19 cellular contexts compared by ENCODE assay signal in the genomic region with DNA sequence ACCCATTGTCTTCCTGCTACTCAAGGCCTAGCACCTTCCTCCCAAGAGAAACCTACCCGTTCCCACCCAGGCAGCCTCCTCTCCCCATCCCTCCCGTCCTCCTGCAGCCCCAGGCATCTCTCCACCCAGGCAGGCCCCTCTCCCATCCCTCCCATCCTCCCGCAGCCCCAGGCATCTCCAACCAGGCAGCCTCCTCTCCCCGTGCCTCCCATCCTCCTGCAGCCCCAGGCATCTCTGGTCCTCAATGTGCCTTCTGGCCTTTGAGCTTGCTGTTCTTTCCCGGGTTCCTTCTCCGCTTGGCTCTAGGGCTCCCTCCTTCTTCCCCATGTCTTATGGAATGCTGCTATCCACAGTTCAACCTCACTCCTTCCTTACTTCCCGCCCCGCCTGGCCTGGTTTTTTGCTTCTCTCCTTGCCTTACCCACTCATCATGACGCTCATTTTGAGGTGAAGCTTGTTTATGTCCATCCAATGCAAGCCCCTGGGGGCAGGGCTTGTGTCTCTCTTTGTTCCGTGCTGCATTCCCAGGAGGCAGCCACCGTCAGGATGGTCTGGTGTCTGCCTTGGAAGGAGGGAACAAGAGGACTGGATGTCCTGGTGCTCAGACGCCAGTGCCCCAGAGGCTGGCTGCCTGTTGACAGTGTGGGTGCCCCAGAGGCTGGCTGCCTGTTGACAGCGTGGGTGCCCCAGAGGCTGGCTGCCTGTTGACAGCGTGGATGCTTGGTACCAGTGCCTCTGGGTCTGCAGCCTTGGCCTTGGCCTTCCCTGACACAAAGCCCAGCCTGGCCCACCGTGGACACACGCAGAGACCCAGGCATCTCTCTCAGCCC.
A peak's percentile ranks its signal among the peaks of the same experiment; 100 is the strongest.
DNase-seq lines count a peak whose midpoint lies in the region; ATAC-seq and TF ChIP-seq lines count a peak whose summit lies in the region.
"Had no signal": no experiment of that assay in that cellular context is flagged by ENCODE, and none has a peak within 500 bp of the region (broad histone marks: within the 10 kb centered on the region; RNA-seq: fewer than 3 reads in every experiment).

No MANE protein-coding gene starts in this region.

- TF ChIP-seq CTCF in GM23338 (conservative IDR thresholded peaks at IDR 0.05; ENCODE audit: low read depth in 2 of 2): no peak
- TF ChIP-seq CTCF in esophagus muscularis mucosa (IDR thresholded peaks at IDR 0.05): no peak
- no peak for TF ChIP-seq CTCF in sigmoid colon (IDR thresholded peaks at IDR 0.05)

- TF ChIP-seq POLR2A in esophagus muscularis mucosa (IDR thresholded peaks at IDR 0.05; ENCODE audit: low read depth) (no peak), sigmoid colon (IDR thresholded peaks at IDR 0.05) (no peak)

- intact Hi-C loops in esophagus muscularis mucosa (cut with DNase I): no loop called here
- intact Hi-C loops in sigmoid colon (cut with DNase I): no loop called here

- H3K27ac ChIP-seq in GM23338 (ENCODE audit: low read depth) (no peak overlapping the region), esophagus muscularis mucosa (replicated peaks in 1 of 4) (no peak overlapping the region), sigmoid colon (no peak overlapping the region)
- H3K27ac ChIP-seq: GM23248, neural progenitor cell had no signal

- H3K9me3 ChIP-seq in esophagus muscularis mucosa (no peaks in the 10 kb centered on the region), sigmoid colon (no peaks in the 10 kb centered on the region)
- H3K9me3 ChIP-seq: MG63, mucosa of descending colon had no signal

- no peaks in the 10 kb centered on the region for H4K20me1 ChIP-seq in GM23338 (replicated peaks; ENCODE audit: insufficient read depth)

- no peak overlapping the region for H3K27ac Mint-ChIP-seq in GM23338
- H3K27ac Mint-ChIP-seq in activated naive CD4-positive, alpha-beta T cell treated with anti-CD3 and anti-CD28 coated beads, Interleukin-2, amount 10 ng/mL, durations not matched to agents 7 days and 5 days: no peak overlapping the region
- H3K27ac Mint-ChIP-seq: activated naive CD4-positive, alpha-beta T cell treated with anti-CD3 and anti-CD28 coated beads, Interleukin-2, amount 50 U/mL, for 72 hours; CD8-positive, alpha-beta memory T cell; stimulated activated effector memory CD8-positive, alpha-beta T cell treated with anti-CD3 and anti-CD28 coated beads, Interleukin-12 subunit alpha, Interleukin-12 subunit beta, amount 100 ng/mL, for 72 hours had no signal

- ATAC-seq in GM23338: peak; percentile 24; the same call in 1 of the 3 replicates
- ATAC-seq: activated naive CD4-positive, alpha-beta T cell treated with anti-CD3 and anti-CD28 coated beads, Interleukin-2, amount 50 U/mL, for 72 hours; activated T-cell treated with anti-CD3 and anti-CD28 coated beads, Interleukin-2, amount 50 U/mL, for 4 hours; GM12878; left lobe of liver; mucosa of descending colon; stimulated activated effector memory CD8-positive, alpha-beta T cell treated with anti-CD3 and anti-CD28 coated beads, Interleukin-12 subunit alpha, Interleukin-12 subunit beta, amount 100 ng/mL, for 72 hours had no signal

- H3K9me3 Mint-ChIP-seq in GM23338: no peaks in the 10 kb centered on the region
- H3K9me3 Mint-ChIP-seq in activated naive CD4-positive, alpha-beta T cell treated with anti-CD3 and anti-CD28 coated beads, Interleukin-2, amount 10 ng/mL, durations not matched to agents 7 days and 5 days: no peaks in the 10 kb centered on the region
- H3K9me3 Mint-ChIP-seq: activated naive CD4-positive, alpha-beta T cell treated with anti-CD3 and anti-CD28 coated beads, Interleukin-2, amount 50 U/mL, for 72 hours; activated T-cell treated with anti-CD3 and anti-CD28 coated beads, Interleukin-2, amount 50 U/mL, for 4 hours; CD8-positive, alpha-beta memory T cell; neural progenitor cell; stimulated activated effector memory CD8-positive, alpha-beta T cell treated with anti-CD3 and anti-CD28 coated beads, Interleukin-12 subunit alpha, Interleukin-12 subunit beta, amount 100 ng/mL, for 72 hours had no signal

- H3K79me2 ChIP-seq in GM23338 (replicated peaks; ENCODE audit: insufficient read depth): no peaks in the 10 kb centered on the region

- CTCF ChIA-PET in activated naive CD4-positive, alpha-beta T cell treated with anti-CD3 and anti-CD28 coated beads, Interleukin-2, amount 10 ng/mL, durations not matched to agents 7 days and 5 days (lab: Charles Lee): no interaction called here

- H3K36me3 ChIP-seq in GM23338 (ENCODE audit: insufficient read depth) (peaks cover 4% of the 10 kb centered on the region; the same call in 1 of the 2 replicates), esophagus muscularis mucosa (no peaks in the 10 kb centered on the region), sigmoid colon (no peaks in the 10 kb centered on the region)
- H3K36me3 ChIP-seq: MG63, neural progenitor cell had no signal

- H3K4me3 ChIP-seq in GM23338: no peak overlapping the region
- H3K4me3 ChIP-seq in esophagus muscularis mucosa: no peak overlapping the region
- H3K4me3 ChIP-seq in sigmoid colon: no peak overlapping the region
- H3K4me3 ChIP-seq: GM12878, GM23248, MG63, mucosa of descending colon, neural progenitor cell had no signal

- TF ChIP-seq EP300 in esophagus muscularis mucosa (IDR thresholded peaks at IDR 0.05) (no peak), sigmoid colon (IDR thresholded peaks at IDR 0.05) (no peak)

- 66% methylated on average over 13 of the region's 16 CpGs for WGBS in esophagus muscularis mucosa
- 65 to 73% methylated on average over 16 of the region's 16 CpGs for WGBS in sigmoid colon, 2 donors

- H3K4me2 ChIP-seq in GM23338: no peak overlapping the region
- H3K4me2 ChIP-seq: neural progenitor cell had no signal

- no peaks in the 10 kb centered on the region for H3F3A ChIP-seq in GM23338 (replicated peaks; ENCODE audit: low read depth)

- H3K36me3 Mint-ChIP-seq in GM23338 (ENCODE audit: low read depth): no peaks in the 10 kb centered on the region
- H3K36me3 Mint-ChIP-seq in activated naive CD4-positive, alpha-beta T cell treated with anti-CD3 and anti-CD28 coated beads, Interleukin-2, amount 10 ng/mL, durations not matched to agents 7 days and 5 days: no peaks in the 10 kb centered on the region
- H3K36me3 Mint-ChIP-seq: activated naive CD4-positive, alpha-beta T cell treated with anti-CD3 and anti-CD28 coated beads, Interleukin-2, amount 50 U/mL, for 72 hours; CD8-positive, alpha-beta memory T cell; neural progenitor cell; stimulated activated effector memory CD8-positive, alpha-beta T cell treated with anti-CD3 and anti-CD28 coated beads, Interleukin-12 subunit alpha, Interleukin-12 subunit beta, amount 100 ng/mL, for 72 hours had no signal

- H3K4me1 Mint-ChIP-seq in GM23338: 0 out of 3 replicates have a peak, but pooled peaks cover 2% of the 10 kb centered on the region
- H3K4me1 Mint-ChIP-seq in activated naive CD4-positive, alpha-beta T cell treated with anti-CD3 and anti-CD28 coated beads, Interleukin-2, amount 10 ng/mL, durations not matched to agents 7 days and 5 days: no peaks in the 10 kb centered on the region
- H3K4me1 Mint-ChIP-seq: CD8-positive, alpha-beta memory T cell; stimulated activated effector memory CD8-positive, alpha-beta T cell treated with anti-CD3 and anti-CD28 coated beads, Interleukin-12 subunit alpha, Interleukin-12 subunit beta, amount 100 ng/mL, for 72 hours had no signal

- no peaks in the 10 kb centered on the region for H3K9me2 ChIP-seq in GM23338 (ENCODE audit: insufficient read depth)

- no peak overlapping the region for H2AFZ ChIP-seq in GM23338
- H2AFZ ChIP-seq: GM23248, neural progenitor cell had no signal

- peaks cover 6% of the 10 kb centered on the region for H3K27me3 Mint-ChIP-seq in GM23338 (ENCODE audit: insufficient read depth, low read depth, poor library complexity)
- H3K27me3 Mint-ChIP-seq in activated naive CD4-positive, alpha-beta T cell treated with anti-CD3 and anti-CD28 coated beads, Interleukin-2, amount 10 ng/mL, durations not matched to agents 7 days and 5 days: no peaks in the 10 kb centered on the region

- no peaks in the 10 kb centered on the region for H3K4me1 ChIP-seq in GM23338 (ENCODE audit: insufficient read depth)
- H3K4me1 ChIP-seq in esophagus muscularis mucosa: peaks cover 0 to 16% (median 3%) of the 10 kb centered on the region in 4 donors
- no peaks in the 10 kb centered on the region for H3K4me1 ChIP-seq in sigmoid colon
- H3K4me1 ChIP-seq: neural progenitor cell had no signal

- DNase-seq in D341Med (ENCODE audit: low spot score): peak; percentile 12
- no peak for DNase-seq in GM23338 (ENCODE audit: low spot score)
- DNase-seq in esophagus muscularis mucosa (ENCODE audit: extremely low spot score): peak; percentile 72
- DNase-seq in sigmoid colon: peak; percentile 54
- no peak for DNase-seq in T-helper 9 cell
- no peak for DNase-seq in activated naive CD4-positive, alpha-beta T cell treated with anti-CD3 and anti-CD28 coated beads, Interleukin-2, amount 10 ng/mL, durations not matched to agents 7 days and 5 days
- DNase-seq in dermis blood vessel endothelial cell: no peak
- DNase-seq: activated CD4-positive, alpha-beta T cell treated with anti-CD3 and anti-CD28 coated beads for 48 hours; activated T-cell treated with anti-CD3 and anti-CD28 coated beads, Interleukin-2, amount 50 U/mL, for 4 hours; CD8-positive, alpha-beta memory T cell; DMS53; GM23248; MG63 had no signal

- H3K27me3 ChIP-seq in GM23338 (ENCODE audit: insufficient read depth) (no peaks in the 10 kb centered on the region), esophagus muscularis mucosa (peaks cover 0 to 62% (median 0%) of the 10 kb centered on the region in 4 donors), sigmoid colon (peaks cover 0 to 23% (median 0%) of the 10 kb centered on the region in 3 donors)
- H3K27me3 ChIP-seq: MG63, neural progenitor cell had no signal

- H3K4me3 Mint-ChIP-seq in GM23338: no peak overlapping the region
- no peak overlapping the region for H3K4me3 Mint-ChIP-seq in activated naive CD4-positive, alpha-beta T cell treated with anti-CD3 and anti-CD28 coated beads, Interleukin-2, amount 10 ng/mL, durations not matched to agents 7 days and 5 days
- H3K4me3 Mint-ChIP-seq: activated T-cell treated with anti-CD3 and anti-CD28 coated beads, Interleukin-2, amount 50 U/mL, for 4 hours; CD8-positive, alpha-beta memory T cell; neural progenitor cell; stimulated activated effector memory CD8-positive, alpha-beta T cell treated with anti-CD3 and anti-CD28 coated beads, Interleukin-12 subunit alpha, Interleukin-12 subunit beta, amount 100 ng/mL, for 72 hours had no signal

TF ChIP-seq in GM23338, 12 proteins besides CTCF, POLR2A, EP300 and RAD21 (continues in another document):
- TF ChIP-seq JUNB (IDR thresholded peaks at IDR 0.05; ENCODE audit: unreplicated experiment): no peak
- TF ChIP-seq CREB1 (CRISPR knock-in tag; IDR thresholded peaks at IDR 0.05; ENCODE audit: low read depth): no peak
- TF ChIP-seq ZNF331 (CRISPR knock-in tag; IDR thresholded peaks at IDR 0.05; ENCODE audit: low read depth): no peak

Comparison
In these comparisons a context has a peak if more than half of its experiments do, and no peak if none do; other contexts are left out.
1. DNase-seq: peak in D341Med (single experiment), esophagus muscularis mucosa (single experiment) and sigmoid colon (single experiment); none in GM23338 (single experiment), T-helper 9 cell (single experiment), activated naive CD4-positive, alpha-beta T cell treated with anti-CD3 and anti-CD28 coated beads, Interleukin-2, amount 10 ng/mL, durations not matched to agents 7 days and 5 days (single experiment) and dermis blood vessel endothelial cell (single experiment).